Comparison of ENCODE assay signal across 7 cellular contexts in genomic region chr22:30061094-30061493, GRCh38. TPM values are rescaled to one million over a fixed set of nuclear protein-coding genes. Genes with fewer than 3 reads are reported as not detected.
"Had no signal": no experiment of that assay in that cellular context is flagged by ENCODE, and none has a peak within 500 bp of the region (broad histone marks: within the 10 kb centered on the region; RNA-seq: fewer than 3 reads in every experiment).

No MANE protein-coding gene starts in this region.

RNA-seq across cellular contexts. Expression of gene HORMAD2, which starts 19.2 kb away (rescaled TPM):
- total RNA-seq: GM23248, GM23338, H1, H4, H7, H9, HFFc6 had no signal
- polyA plus RNA-seq: GM23248 had no signal
